ENCODE assay signal across 12 cellular contexts in genomic region chr18:58861853-58862252, GRCh38. TPM values are rescaled to one million over a fixed set of nuclear protein-coding genes. Genes with fewer than 3 reads are reported as not detected.
DNase-seq lines count a peak whose midpoint lies in the region; ATAC-seq and TF ChIP-seq lines count a peak whose summit lies in the region.
"Had no signal": no experiment of that assay in that cellular context is flagged by ENCODE, and none has a peak within 500 bp of the region (broad histone marks: within the 10 kb centered on the region; RNA-seq: fewer than 3 reads in every experiment).

No MANE protein-coding gene starts in this region.

- peak overlapping the region; percentile 79 for H3K4me3 ChIP-seq in ectodermal cell (ENCODE audit: insufficient read depth, low read depth, low read length)
- H3K4me3 ChIP-seq in trophoblast cell (ENCODE audit: low read depth, low read length), result no peak overlapping the region

- H3K79me2 ChIP-seq in trophoblast cell (ENCODE audit: control insufficient read depth, insufficient read depth, low read length, poor library complexity), result peaks cover 18% of the 10 kb centered on the region

- H3K36me3 Mint-ChIP-seq in CD4-positive, alpha-beta T cell (ENCODE audit: low read depth), result no peaks in the 10 kb centered on the region
- peaks cover 10% of the 10 kb centered on the region for H3K36me3 Mint-ChIP-seq in IgD-negative memory B cell
- H3K36me3 Mint-ChIP-seq in activated CD8-positive, alpha-beta memory T cell treated with anti-CD3 and anti-CD28 coated beads, Interleukin-2, amount 10 ng/mL, durations not matched to agents 7 days and 5 days, result no peaks in the 10 kb centered on the region
- H3K36me3 Mint-ChIP-seq: activated CD4-positive, alpha-beta memory T cell treated with anti-CD3 and anti-CD28 coated beads for 36 hours; activated naive CD4-positive, alpha-beta T cell treated with anti-CD3 and anti-CD28 coated beads, Interleukin-2, amount 50 U/mL, for 72 hours had no signal

- H2AK5ac ChIP-seq in trophoblast cell (ENCODE audit: low read length), result no peak overlapping the region

- 7 to 9% methylated on average over 3 to 5 of the region's 5 CpGs for WGBS in ectodermal cell, 2 experiments
- WGBS in trophoblast cell (ENCODE audit: extremely low coverage, insufficient coverage, insufficient read length), result no CpG with 5 or more reads among the region's 5 CpGs

- no peak overlapping the region for H4K12ac ChIP-seq in trophoblast cell (ENCODE audit: low read depth, low read length)

- no peak for DNase-seq in CD4-positive, alpha-beta T cell
- no peak for DNase-seq in trophoblast cell
- no peak for DNase-seq in GM10266 (ENCODE audit: extremely low spot score)
- no peak for DNase-seq in activated CD8-positive, alpha-beta memory T cell treated with anti-CD3 and anti-CD28 coated beads, Interleukin-2, amount 10 ng/mL, durations not matched to agents 7 days and 5 days
- DNase-seq in RWPE1 (ENCODE audit: low spot score), result no peak
- DNase-seq: activated CD4-positive, alpha-beta memory T cell treated with anti-CD3 and anti-CD28 coated beads for 36 hours; effector CD8-positive, alpha-beta T cell; HCEC 1CT had no signal

- H3K18ac ChIP-seq in trophoblast cell (ENCODE audit: low read length), result no peak overlapping the region

- H3K4me1 Mint-ChIP-seq in CD4-positive, alpha-beta T cell (ENCODE audit: low read depth), result peaks cover 5% of the 10 kb centered on the region
- peaks cover 26 to 45% (median 40%) of the 10 kb centered on the region in 3 donors for H3K4me1 Mint-ChIP-seq in IgD-negative memory B cell
- H3K4me1 Mint-ChIP-seq in activated CD8-positive, alpha-beta memory T cell treated with anti-CD3 and anti-CD28 coated beads, Interleukin-2, amount 10 ng/mL, durations not matched to agents 7 days and 5 days, result peaks cover 4% of the 10 kb centered on the region

- no peaks in the 10 kb centered on the region for H3K9me3 ChIP-seq in CD4-positive, alpha-beta T cell (ENCODE audit: control insufficient read depth, low read length)
- H3K9me3 ChIP-seq in ectodermal cell (ENCODE audit: control insufficient read depth, low read length), result no peaks in the 10 kb centered on the region
- no peaks in the 10 kb centered on the region for H3K9me3 ChIP-seq in trophoblast cell (ENCODE audit: insufficient read depth, low read depth, low read length)

- no peak overlapping the region for H2BK12ac ChIP-seq in trophoblast cell (ENCODE audit: low read length)

- H3K27ac Mint-ChIP-seq in CD4-positive, alpha-beta T cell, result no peak overlapping the region
- peak overlapping the region; percentile 94 to 99 (median 99) for H3K27ac Mint-ChIP-seq in IgD-negative memory B cell
- no peak overlapping the region for H3K27ac Mint-ChIP-seq in activated CD8-positive, alpha-beta memory T cell treated with anti-CD3 and anti-CD28 coated beads, Interleukin-2, amount 10 ng/mL, durations not matched to agents 7 days and 5 days

- H3K14ac ChIP-seq in trophoblast cell (ENCODE audit: low read length), result no peak overlapping the region

- H3K9me3 Mint-ChIP-seq in CD4-positive, alpha-beta T cell, result no peaks in the 10 kb centered on the region
- H3K9me3 Mint-ChIP-seq in IgD-negative memory B cell, result peaks cover 0 to 3% (median 0%) of the 10 kb centered on the region in 3 donors
- no peaks in the 10 kb centered on the region for H3K9me3 Mint-ChIP-seq in activated CD8-positive, alpha-beta memory T cell treated with anti-CD3 and anti-CD28 coated beads, Interleukin-2, amount 10 ng/mL, durations not matched to agents 7 days and 5 days (ENCODE audit: low read depth)
- H3K9me3 Mint-ChIP-seq: activated CD4-positive, alpha-beta memory T cell treated with anti-CD3 and anti-CD28 coated beads for 36 hours; activated naive CD4-positive, alpha-beta T cell treated with anti-CD3 and anti-CD28 coated beads, Interleukin-2, amount 50 U/mL, for 72 hours had no signal

- peak overlapping the region; percentile 8 for H3K4me3 Mint-ChIP-seq in CD4-positive, alpha-beta T cell
- H3K4me3 Mint-ChIP-seq in IgD-negative memory B cell, result peak overlapping the region in 2 of 4 donors; percentile 72 to 88
- no peak overlapping the region for H3K4me3 Mint-ChIP-seq in activated CD8-positive, alpha-beta memory T cell treated with anti-CD3 and anti-CD28 coated beads, Interleukin-2, amount 10 ng/mL, durations not matched to agents 7 days and 5 days

- peaks cover 42% of the 10 kb centered on the region for H3K27me3 ChIP-seq in CD4-positive, alpha-beta T cell (ENCODE audit: control insufficient read depth, insufficient read depth, low read length)
- H3K27me3 ChIP-seq in ectodermal cell (ENCODE audit: control insufficient read depth, insufficient read depth, low read length, poor library complexity, severe bottlenecking), result no peaks in the 10 kb centered on the region
- no peaks in the 10 kb centered on the region for H3K27me3 ChIP-seq in trophoblast cell (ENCODE audit: insufficient read depth, low read length)

- CTCF ChIA-PET in CD4-positive, alpha-beta T cell (lab: Charles Lee), result no interaction called here
- CTCF ChIA-PET in activated CD8-positive, alpha-beta memory T cell treated with anti-CD3 and anti-CD28 coated beads, Interleukin-2, amount 10 ng/mL, durations not matched to agents 7 days and 5 days (lab: Charles Lee), result no interaction called here
- CTCF ChIA-PET in RWPE1 (lab: Yijun Ruan, JAX), result no interaction called here

- no peak overlapping the region for H2BK5ac ChIP-seq in trophoblast cell (ENCODE audit: low read depth, low read length, poor library complexity)

- no peak overlapping the region for H3K23ac ChIP-seq in trophoblast cell (ENCODE audit: low read length)

- no peak for TF ChIP-seq CTCF in CD4-positive, alpha-beta T cell (IDR thresholded peaks at IDR 0.05)
- no peak for TF ChIP-seq CTCF in GM10266 (IDR thresholded peaks at IDR 0.05; ENCODE audit: control insufficient read depth, insufficient read depth, low read depth, missing control alignments)
- TF ChIP-seq CTCF in RWPE1 (conservative IDR thresholded peaks at IDR 0.05; ENCODE audit: low read depth), result no peak

- H2BK120ac ChIP-seq in trophoblast cell (ENCODE audit: insufficient read depth, low read length, poor library complexity), result no peak overlapping the region

- peaks cover 38% of the 10 kb centered on the region for H3K79me1 ChIP-seq in trophoblast cell (ENCODE audit: low read length)

- peak overlapping the region; percentile 84 for H3K4ac ChIP-seq in trophoblast cell (ENCODE audit: low read depth, low read length)

- H4K91ac ChIP-seq in trophoblast cell (ENCODE audit: low read depth, low read length), result peak overlapping the region; percentile 62

- no peak overlapping the region for H3K27ac ChIP-seq in CD4-positive, alpha-beta T cell (ENCODE audit: low read depth, low read length)
- H3K27ac ChIP-seq in ectodermal cell (ENCODE audit: insufficient read depth, low read depth, low read length, poor library complexity, severe bottlenecking), result peak overlapping the region; percentile 93
- H3K27ac ChIP-seq in trophoblast cell (ENCODE audit: low read depth, low read length), result peak overlapping the region; percentile 100
- no peak overlapping the region for H3K27ac ChIP-seq in RWPE1

- H3K27me3 Mint-ChIP-seq in CD4-positive, alpha-beta T cell, result peaks cover 76% of the 10 kb centered on the region
- H3K27me3 Mint-ChIP-seq in IgD-negative memory B cell, result peaks cover 4% of the 10 kb centered on the region
- H3K27me3 Mint-ChIP-seq in activated CD8-positive, alpha-beta memory T cell treated with anti-CD3 and anti-CD28 coated beads, Interleukin-2, amount 10 ng/mL, durations not matched to agents 7 days and 5 days, result peaks cover 64% of the 10 kb centered on the region

- no peaks in the 10 kb centered on the region for H3K36me3 ChIP-seq in ectodermal cell (ENCODE audit: control insufficient read depth, insufficient read depth, low read length)
- peaks cover 0 to 2% of the 10 kb centered on the region in 2 experiments for H3K36me3 ChIP-seq in trophoblast cell (ENCODE audit: control insufficient read depth in 1 of 2, insufficient read depth in 2 of 2, low read length in 2 of 2)

- no peak overlapping the region for H3K9ac ChIP-seq in trophoblast cell (ENCODE audit: low read length)

- POLR2A ChIA-PET in CD4-positive, alpha-beta T cell (lab: Charles Lee), result no interaction called here
- POLR2A ChIA-PET in RWPE1 (lab: Yijun Ruan, JAX; ENCODE audit: low non-redundant PET), result no interaction called here

- intact Hi-C loops in CD4-positive, alpha-beta T cell (cut with DNase I, micrococcal nuclease), result no loop called here

- ATAC-seq in CD4-positive, alpha-beta T cell (ENCODE audit: poor library complexity), result no peak
- no peak for ATAC-seq in activated CD8-positive, alpha-beta memory T cell treated with anti-CD3 and anti-CD28 coated beads, Interleukin-2, amount 10 ng/mL, durations not matched to agents 7 days and 5 days
- ATAC-seq in HG02571 (IDR thresholded peaks at IDR 0.05; ENCODE audit: unreplicated experiment), result no peak
- ATAC-seq: activated naive CD4-positive, alpha-beta T cell treated with anti-CD3 and anti-CD28 coated beads, Interleukin-2, amount 50 U/mL, for 72 hours had no signal

- H3K4me2 ChIP-seq in trophoblast cell (ENCODE audit: low read length), result no peak overlapping the region

- H3K4me1 ChIP-seq in ectodermal cell (ENCODE audit: control insufficient read depth, insufficient read depth, low read length), result peaks cover 61% of the 10 kb centered on the region
- peaks cover 16 to 30% of the 10 kb centered on the region in 2 experiments for H3K4me1 ChIP-seq in trophoblast cell (ENCODE audit: control insufficient read depth in 1 of 2, insufficient read depth in 2 of 2, low read length in 2 of 2)

- H4K8ac ChIP-seq in trophoblast cell (ENCODE audit: low read depth, low read length), result no peak overlapping the region

- H2AFZ ChIP-seq in trophoblast cell (ENCODE audit: insufficient read depth, low read length, poor library complexity), result no peak overlapping the region

RNA-seq across cellular contexts. Expression of gene ZNF532, which starts 2.8 kb away (rescaled TPM):
- 1 to 10 TPM; 9.8 to 9.9 TPM for total RNA-seq in CD4-positive, alpha-beta T cell
- polyA plus RNA-seq in IgD-negative memory B cell, result 14.8 TPM
- 152 TPM for polyA plus RNA-seq in ectodermal cell (2013, experiment 1 of 4)
- 162 TPM for polyA plus RNA-seq in ectodermal cell (2013, experiment 2 of 4)
- 110 TPM for polyA plus RNA-seq in ectodermal cell (2013, experiment 3 of 4)
- 141 TPM for polyA plus RNA-seq in ectodermal cell (2013, experiment 4 of 4)
- polyA plus RNA-seq in trophoblast cell (2013), result 95.4 and 96.7 TPM in 2 replicates
- total RNA-seq in activated CD8-positive, alpha-beta memory T cell treated with anti-CD3 and anti-CD28 coated beads, Interleukin-2, amount 10 ng/mL, durations not matched to agents 7 days and 5 days, result 1 to 10 TPM; 2.4 to 3.5 TPM

Comparison
In these comparisons a context has a peak if more than half of its experiments do, and no peak if none do; other contexts are left out.
1. H3K27ac ChIP-seq: peak in ectodermal cell (single experiment) and trophoblast cell (single experiment); none in CD4-positive, alpha-beta T cell (single experiment) and RWPE1 (single experiment).
2. H3K27ac Mint-ChIP-seq: peak in IgD-negative memory B cell (3 of 3); none in CD4-positive, alpha-beta T cell (single experiment) and activated CD8-positive, alpha-beta memory T cell treated with anti-CD3 and anti-CD28 coated beads, Interleukin-2, amount 10 ng/mL, durations not matched to agents 7 days and 5 days (single experiment).